Comparison of ENCODE assay signal across 8 cellular contexts in genomic region chr17:1122681-1123396, GRCh38. TPM values are rescaled to one million over a fixed set of nuclear protein-coding genes. Genes with fewer than 3 reads are reported as not detected.
DNase-seq lines count a peak whose midpoint lies in the region; ATAC-seq and TF ChIP-seq lines count a peak whose summit lies in the region.

No MANE protein-coding gene starts in this region.

- H3K4me3 ChIP-seq in right atrium auricular region, result no peak overlapping the region
- H3K4me3 ChIP-seq in retinal pigment epithelial cell (ENCODE audit: low read length), result no peak overlapping the region

- TF ChIP-seq CTCF in right atrium auricular region (IDR thresholded peaks at IDR 0.05) (peak; percentile 78 to 92), retinal pigment epithelial cell (conservative IDR thresholded peaks at IDR 0.05; ENCODE audit: low read depth, low read length) (peak; percentile 83)

- DNase-seq in GM03348 (ENCODE audit: low spot score) (peak; percentile 90), Kasumi-1 (lab: John Stamatoyannopoulos, UW) (peak; percentile 13 to 41), T-helper 22 cell (ENCODE audit: low read depth) (peak; percentile 51), anterior cingulate cortex (lab: John Stamatoyannopoulos, UW) (peak in 49 of 58 donors; percentile 22 to 84 (median 60)), right atrium auricular region (ENCODE audit: low spot score) (peak; percentile 88), retinal pigment epithelial cell (ENCODE audit: low read depth) (no peak)

- peak overlapping the region; percentile 46 to 53 for H3K27ac ChIP-seq in right atrium auricular region

- no peaks in the 10 kb centered on the region for H3K9me3 ChIP-seq in right atrium auricular region

- H3K4me1 ChIP-seq in right atrium auricular region, result peaks cover 0 to 30% of the 10 kb centered on the region in 2 donors

- no peak for ATAC-seq in GM19455 (IDR thresholded peaks at IDR 0.05; ENCODE audit: unreplicated experiment)
- ATAC-seq in HG02571 (IDR thresholded peaks at IDR 0.05; ENCODE audit: unreplicated experiment), result no peak

- no peaks in the 10 kb centered on the region for H3K27me3 ChIP-seq in right atrium auricular region

- H3K36me3 ChIP-seq in right atrium auricular region, result peaks cover 8% of the 10 kb centered on the region

RNA-seq across cellular contexts. Expression of gene ABR, which starts 56.9 kb away (rescaled TPM):
- 100 to 1,000 TPM in 1 of 2 donors, 10 to 100 TPM in 1; 94.9 to 116 TPM for total RNA-seq in right atrium auricular region
